Comparison of ENCODE assay signal across 8 cellular contexts in the genomic region with DNA sequence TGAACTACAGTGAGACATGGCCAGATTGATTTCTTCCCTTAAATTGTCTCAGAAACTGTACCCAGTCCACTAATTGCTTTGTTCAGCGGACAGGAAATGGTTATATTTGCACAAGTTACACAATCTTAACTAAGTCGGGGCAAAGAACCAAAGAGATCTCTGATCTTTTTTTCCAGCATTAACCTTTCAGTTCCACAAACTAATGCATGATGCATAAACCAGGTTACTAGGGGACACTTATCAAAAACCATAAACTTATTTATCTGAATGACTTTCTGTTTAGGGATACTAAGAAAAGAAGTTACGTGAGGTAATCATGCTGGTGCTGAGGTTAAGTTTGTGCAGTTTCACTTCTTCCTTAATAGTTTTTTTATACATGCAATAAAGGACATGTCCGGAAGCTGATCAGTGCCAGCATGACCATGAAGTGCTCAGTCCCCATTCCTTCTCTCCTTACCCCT. TPM values are rescaled to one million over a fixed set of nuclear protein-coding genes. Genes with fewer than 3 reads are reported as not detected.
A peak's percentile ranks its signal among the peaks of the same experiment; 100 is the strongest.
DNase-seq lines count a peak whose midpoint lies in the region; ATAC-seq and TF ChIP-seq lines count a peak whose summit lies in the region.

No MANE protein-coding gene starts in this region.

- TF ChIP-seq CTCF in GM13977 (IDR thresholded peaks at IDR 0.05; ENCODE audit: extremely low read depth, insufficient read depth, missing control alignments) (no peak), HEK293 (tag by site-specific recombination; IDR thresholded peaks at IDR 0.05) (no peak), fibroblast of the aortic adventitia (IDR thresholded peaks at IDR 0.05; ENCODE audit: insufficient read depth, low read length) (no peak)

- no peak overlapping the region for H3K27ac ChIP-seq in HEK293 (ENCODE audit: extremely low read depth, low read depth, low read length)

- in situ Hi-C loops in GM13977 (cut with MboI; ENCODE audit: low pct_unique_long_range_greater_than_20kb, low sequenced_read_pairs, unreplicated experiment) = no loop called here

- DNase-seq in GM13977 (ENCODE audit: low spot score) = peak; percentile 48
- peak; percentile 85 for DNase-seq in NAMALWA (ENCODE audit: low spot score)
- DNase-seq in fibroblast of the aortic adventitia (ENCODE audit: low read depth) = peak; percentile 54
- DNase-seq in stimulated activated naive B cell treated with anti-CD40 and anti-IgM and Interleukin-4, amounts not matched to agents 10 μg/mL and 1 μg/mL and 100 μg/mL, for 72 hours = peak; percentile 16
- no peak for DNase-seq in COR-L47 (lab: John Stamatoyannopoulos, UW)
- no peak for DNase-seq in central memory CD4-positive, alpha-beta T cell
- DNase-seq in activated naive CD4-positive, alpha-beta T cell treated with anti-CD3 and anti-CD28 coated beads, Interleukin-2, amount 10 ng/mL, durations not matched to agents 7 days and 5 days = no peak

- peaks cover 21 to 42% of the 10 kb centered on the region in 2 donors for H3K27me3 Mint-ChIP-seq in stimulated activated naive B cell treated with anti-CD40 and anti-IgM and Interleukin-4, amounts not matched to agents 10 μg/mL and 1 μg/mL and 100 μg/mL, for 72 hours
- no peaks in the 10 kb centered on the region for H3K27me3 Mint-ChIP-seq in activated naive CD4-positive, alpha-beta T cell treated with anti-CD3 and anti-CD28 coated beads, Interleukin-2, amount 10 ng/mL, durations not matched to agents 7 days and 5 days

- no peaks in the 10 kb centered on the region for H3K36me3 ChIP-seq in HEK293 (ENCODE audit: control insufficient read depth in 2 of 2, insufficient read depth in 1 of 2, low read length in 2 of 2)

- H3K4me3 ChIP-seq in HEK293 (ENCODE audit: low read depth, low read length) = no peak overlapping the region
- peak overlapping the region; percentile 3 for H3K4me3 ChIP-seq in fibroblast of the aortic adventitia (ENCODE audit: low read depth, low read length)

- H3K36me3 Mint-ChIP-seq in stimulated activated naive B cell treated with anti-CD40 and anti-IgM and Interleukin-4, amounts not matched to agents 10 μg/mL and 1 μg/mL and 100 μg/mL, for 72 hours = peaks cover 12 to 14% of the 10 kb centered on the region in 2 donors
- no peaks in the 10 kb centered on the region for H3K36me3 Mint-ChIP-seq in activated naive CD4-positive, alpha-beta T cell treated with anti-CD3 and anti-CD28 coated beads, Interleukin-2, amount 10 ng/mL, durations not matched to agents 7 days and 5 days

- POLR2A ChIA-PET in HEK293 (lab: Yijun Ruan, JAX) = no interaction called here

- H3K27ac Mint-ChIP-seq in stimulated activated naive B cell treated with anti-CD40 and anti-IgM and Interleukin-4, amounts not matched to agents 10 μg/mL and 1 μg/mL and 100 μg/mL, for 72 hours = peak overlapping the region; percentile 89
- H3K27ac Mint-ChIP-seq in activated naive CD4-positive, alpha-beta T cell treated with anti-CD3 and anti-CD28 coated beads, Interleukin-2, amount 10 ng/mL, durations not matched to agents 7 days and 5 days = no peak overlapping the region

- H3K9me3 Mint-ChIP-seq in stimulated activated naive B cell treated with anti-CD40 and anti-IgM and Interleukin-4, amounts not matched to agents 10 μg/mL and 1 μg/mL and 100 μg/mL, for 72 hours = no peaks in the 10 kb centered on the region
- no peaks in the 10 kb centered on the region for H3K9me3 Mint-ChIP-seq in activated naive CD4-positive, alpha-beta T cell treated with anti-CD3 and anti-CD28 coated beads, Interleukin-2, amount 10 ng/mL, durations not matched to agents 7 days and 5 days

- H3K9me3 ChIP-seq in HEK293 (ENCODE audit: control insufficient read depth, insufficient read depth, low read depth, low read length) = no peaks in the 10 kb centered on the region

- peaks cover 3% of the 10 kb centered on the region for H3K4me1 ChIP-seq in HEK293 (ENCODE audit: control insufficient read depth, insufficient read depth, low read length)

- H3K4me1 Mint-ChIP-seq in stimulated activated naive B cell treated with anti-CD40 and anti-IgM and Interleukin-4, amounts not matched to agents 10 μg/mL and 1 μg/mL and 100 μg/mL, for 72 hours = peaks cover 9 to 33% of the 10 kb centered on the region in 2 donors
- peaks cover 11% of the 10 kb centered on the region for H3K4me1 Mint-ChIP-seq in activated naive CD4-positive, alpha-beta T cell treated with anti-CD3 and anti-CD28 coated beads, Interleukin-2, amount 10 ng/mL, durations not matched to agents 7 days and 5 days

- CTCF ChIA-PET in HEK293 (lab: Yijun Ruan, JAX) = interaction anchor here (0.8 kb wide), 1 partner anchor 243 kb away, joined by 3 read pairs; no protein-coding TSS in a partner anchor
- CTCF ChIA-PET in activated naive CD4-positive, alpha-beta T cell treated with anti-CD3 and anti-CD28 coated beads, Interleukin-2, amount 10 ng/mL, durations not matched to agents 7 days and 5 days (lab: Charles Lee) = no interaction called here

- peak; percentile 94 for ATAC-seq in stimulated activated naive B cell treated with anti-CD40 and anti-IgM and Interleukin-4, amounts not matched to agents 10 μg/mL and 1 μg/mL and 100 μg/mL, for 72 hours (replicated peaks)

- peak overlapping the region; percentile 39 to 72 for H3K4me3 Mint-ChIP-seq in stimulated activated naive B cell treated with anti-CD40 and anti-IgM and Interleukin-4, amounts not matched to agents 10 μg/mL and 1 μg/mL and 100 μg/mL, for 72 hours
- no peak overlapping the region for H3K4me3 Mint-ChIP-seq in activated naive CD4-positive, alpha-beta T cell treated with anti-CD3 and anti-CD28 coated beads, Interleukin-2, amount 10 ng/mL, durations not matched to agents 7 days and 5 days

TF ChIP-seq in HEK293, 187 proteins besides CTCF, POLR2A, EP300 and RAD21:
- TF ChIP-seq KLF9 (tag by site-specific recombination; IDR thresholded peaks at IDR 0.05; ENCODE audit: low read depth) (no peak), ZNF335 (tag by site-specific recombination; conservative IDR thresholded peaks at IDR 0.05) (no peak), ZEB2 (tag by site-specific recombination; IDR thresholded peaks at IDR 0.05) (0 out of 2 replicates have a peak, but pooled peaks have one; percentile 28), ATF2 (tag by site-specific recombination; IDR thresholded peaks at IDR 0.05; ENCODE audit: low read depth) (no peak), ZNF2 (tag by site-specific recombination; IDR thresholded peaks at IDR 0.05) (no peak), GFI1B (tag by site-specific recombination; IDR thresholded peaks at IDR 0.05) (no peak), ZNF404 (tag by site-specific recombination; IDR thresholded peaks at IDR 0.05) (no peak), ZNF239 (tag by site-specific recombination; IDR thresholded peaks at IDR 0.05) (no peak), ZNF292 (tag by site-specific recombination; IDR thresholded peaks at IDR 0.05; ENCODE audit: borderline replicate concordance, low read depth) (no peak), ZNF148 (tag by site-specific recombination; IDR thresholded peaks at IDR 0.05; ENCODE audit: borderline replicate concordance) (no peak)
- TF ChIP-seq, protein P1, sequence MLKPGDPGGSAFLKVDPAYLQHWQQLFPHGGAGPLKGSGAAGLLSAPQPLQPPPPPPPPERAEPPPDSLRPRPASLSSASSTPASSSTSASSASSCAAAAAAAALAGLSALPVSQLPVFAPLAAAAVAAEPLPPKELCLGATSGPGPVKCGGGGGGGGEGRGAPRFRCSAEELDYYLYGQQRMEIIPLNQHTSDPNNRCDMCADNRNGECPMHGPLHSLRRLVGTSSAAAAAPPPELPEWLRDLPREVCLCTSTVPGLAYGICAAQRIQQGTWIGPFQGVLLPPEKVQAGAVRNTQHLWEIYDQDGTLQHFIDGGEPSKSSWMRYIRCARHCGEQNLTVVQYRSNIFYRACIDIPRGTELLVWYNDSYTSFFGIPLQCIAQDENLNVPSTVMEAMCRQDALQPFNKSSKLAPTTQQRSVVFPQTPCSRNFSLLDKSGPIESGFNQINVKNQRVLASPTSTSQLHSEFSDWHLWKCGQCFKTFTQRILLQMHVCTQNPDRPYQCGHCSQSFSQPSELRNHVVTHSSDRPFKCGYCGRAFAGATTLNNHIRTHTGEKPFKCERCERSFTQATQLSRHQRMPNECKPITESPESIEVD (tag by site-specific recombination; IDR thresholded peaks at IDR 0.05) = peak; percentile 55; the same call in 1 of the 2 replicates

RNA-seq across cellular contexts. Expression of gene FNDC3B, which starts 22.4 kb away (rescaled TPM):
- total RNA-seq in fibroblast of the aortic adventitia (ENCODE audit: low replicate concordance) = 53.0 and 139 TPM in 2 replicates

Comparison
In these comparisons a context has a peak if more than half of its experiments do, and no peak if none do; other contexts are left out.
1. DNase-seq: peak in GM13977 (single experiment), NAMALWA (single experiment), fibroblast of the aortic adventitia (single experiment) and stimulated activated naive B cell treated with anti-CD40 and anti-IgM and Interleukin-4, amounts not matched to agents 10 μg/mL and 1 μg/mL and 100 μg/mL, for 72 hours (single experiment); none in COR-L47 (single experiment), central memory CD4-positive, alpha-beta T cell (single experiment) and activated naive CD4-positive, alpha-beta T cell treated with anti-CD3 and anti-CD28 coated beads, Interleukin-2, amount 10 ng/mL, durations not matched to agents 7 days and 5 days (single experiment).